In genomic region chr6:132490024-132490423, GRCh38 we compare ENCODE assay signal across 11 cellular contexts. TPM values are rescaled to one million over a fixed set of nuclear protein-coding genes. Genes with fewer than 3 reads are reported as not detected.
A peak's percentile ranks its signal among the peaks of the same experiment; 100 is the strongest.
DNase-seq lines count a peak whose midpoint lies in the region; ATAC-seq, FAIRE-seq and TF ChIP-seq lines count a peak whose summit lies in the region.
"Had no signal": no experiment of that assay in that cellular context is flagged by ENCODE, and none has a peak within 500 bp of the region (broad histone marks: within the 10 kb centered on the region; RNA-seq: fewer than 3 reads in every experiment).

No MANE protein-coding gene starts in this region.

- no peak for FAIRE-seq in HepG2 (lab: Jason Lieb, UNC)

- H3K36me3 ChIP-seq in right lobe of liver (no peaks in the 10 kb centered on the region), HepG2 (replicated peaks in 1 of 2; ENCODE audit: control insufficient read depth in 1 of 2, insufficient read depth in 2 of 2, low read length in 2 of 2) (peaks cover 3 to 10% of the 10 kb centered on the region in 2 experiments; a peak in 4 of 5 replicates)

- TF ChIP-seq POLR2A in right lobe of liver (IDR thresholded peaks at IDR 0.05) (no peak), HepG2 (IDR thresholded peaks at IDR 0.05; ENCODE audit: insufficient read depth in 1 of 2, low read depth in 2 of 2, low read length in 2 of 2) (no peak)

- peaks cover 23% of the 10 kb centered on the region for H3K36me3 Mint-ChIP-seq in activated naive CD8-positive, alpha-beta T cell treated with anti-CD3 and anti-CD28 coated beads for 36 hours

- no peak for TF ChIP-seq CTCF in right lobe of liver (IDR thresholded peaks at IDR 0.05)
- TF ChIP-seq CTCF in HepG2 (CRISPR knock-in tag; IDR thresholded peaks at IDR 0.05) = no peak

- POLR2A ChIA-PET in HepG2 (lab: Yijun Ruan, JAX) = no interaction called here

- H3K4me2 ChIP-seq in HepG2 (ENCODE audit: low read depth, low read length) = no peak overlapping the region

- H3K27me3 Mint-ChIP-seq in activated naive CD8-positive, alpha-beta T cell treated with anti-CD3 and anti-CD28 coated beads for 36 hours = no peaks in the 10 kb centered on the region

- H2AFZ ChIP-seq in HepG2 (ENCODE audit: low read length) = no peak overlapping the region

- no peak overlapping the region for H3K4me3 ChIP-seq in right lobe of liver
- H3K4me3 ChIP-seq in HepG2 (replicated peaks in 1 of 3; ENCODE audit: insufficient read depth in 1 of 3, low read depth in 2 of 3, low read length in 3 of 3) = no peak overlapping the region

- H3K9ac ChIP-seq in HepG2 (ENCODE audit: insufficient read depth, low read depth, low read length) = no peak overlapping the region

- H3K4me1 Mint-ChIP-seq in activated naive CD8-positive, alpha-beta T cell treated with anti-CD3 and anti-CD28 coated beads for 36 hours = peaks cover 18% of the 10 kb centered on the region

- no peak for TF ChIP-seq RAD21 in HepG2 (CRISPR knock-in tag; IDR thresholded peaks at IDR 0.05)

- peaks cover 8% of the 10 kb centered on the region for H3K9me3 Mint-ChIP-seq in activated naive CD8-positive, alpha-beta T cell treated with anti-CD3 and anti-CD28 coated beads for 36 hours
- H3K9me3 Mint-ChIP-seq: nephron had no signal

- H3K4me3 Mint-ChIP-seq in activated naive CD8-positive, alpha-beta T cell treated with anti-CD3 and anti-CD28 coated beads for 36 hours = no peak overlapping the region
- H3K4me3 Mint-ChIP-seq: nephron had no signal

- ATAC-seq in right lobe of liver = peak; percentile 61 to 88 (median 82)
- no peak for ATAC-seq in HepG2

- H3K4me1 ChIP-seq in right lobe of liver (no peaks in the 10 kb centered on the region), HepG2 (ENCODE audit: insufficient read depth, low read length) (no peaks in the 10 kb centered on the region)

- in situ Hi-C loops in HepG2 (cut with HindIII; ENCODE audit: extremely low pct_ligation_motif_present, low pct_unique_long_range_greater_than_20kb) = no loop called here

- WGBS in right lobe of liver (ENCODE audit: insufficient coverage, low coverage, low lambda C conversion rate, missing lambda C conversion rate) = 49% methylated on average over 6 of the region's 6 CpGs
- WGBS in HepG2 (ENCODE audit: low lambda C conversion rate) = 87% methylated on average over 6 of the region's 6 CpGs

- intact Hi-C loops in right lobe of liver (cut with DNase I) = no loop called here
- intact Hi-C loops in HepG2 (cut with micrococcal nuclease; ENCODE audit: unreplicated experiment) = no loop called here

- H3K9me3 ChIP-seq in right lobe of liver (no peaks in the 10 kb centered on the region), HepG2 (ENCODE audit: low read length) (no peaks in the 10 kb centered on the region)

- no TSS peak for BruUV-seq in HepG2 (replicated peaks; lab: Mats Ljungman, UMichigan)

- peaks cover 3% of the 10 kb centered on the region for H3K79me2 ChIP-seq in HepG2 (ENCODE audit: insufficient read depth, low read length)

- H3K27me3 ChIP-seq in right lobe of liver = no peaks in the 10 kb centered on the region
- H3K27me3 ChIP-seq in HepG2 (ENCODE audit: control insufficient read depth in 1 of 2, insufficient read depth in 2 of 2, low read length in 2 of 2) = no peaks in the 10 kb centered on the region

- no peak overlapping the region for H3K27ac Mint-ChIP-seq in activated naive CD8-positive, alpha-beta T cell treated with anti-CD3 and anti-CD28 coated beads for 36 hours
- H3K27ac Mint-ChIP-seq: nephron had no signal

- CTCF ChIA-PET in HepG2 (lab: Yijun Ruan, JAX; ENCODE audit: low intra/inter-chr PET ratio, low total read pairs) = no interaction called here

- no peak for TF ChIP-seq EP300 in HepG2 (IDR thresholded peaks at IDR 0.05; ENCODE audit: low read depth in 2 of 2, low read length in 2 of 2)
- no peak for TF ChIP-seq EP300 in HepG2 (CRISPR knock-in tag; IDR thresholded peaks at IDR 0.05; ENCODE audit: borderline replicate concordance)

- H3K27ac ChIP-seq in right lobe of liver = peak overlapping the region in 2 of 3 donors; percentile 11 to 24
- H3K27ac ChIP-seq in HepG2 (ENCODE audit: extremely low read length, insufficient read depth, low read length) = no peak overlapping the region

- H4K20me1 ChIP-seq in HepG2 (ENCODE audit: insufficient read depth, low read length) = peaks cover 4% of the 10 kb centered on the region; the same call in 1 of the 2 replicates

- DNase-seq in right lobe of liver (no peak), HepG2 (ENCODE audit: low spot score) (no peak), HT1080 (ENCODE audit: low read depth) (peak; percentile 41), hippocampal formation (lab: John Stamatoyannopoulos, UW) (peak; percentile 27 to 28), ureter (ENCODE audit: low spot score) (no peak), OCI-M2 (lab: John Stamatoyannopoulos, UW; ENCODE audit: unreplicated experiment) (no peak), NCI-H446 treated with DMSO at 0.1 percent for 48 hours (lab: John Stamatoyannopoulos, UW) (no peak)
- no peak for DNase-seq in activated naive CD8-positive, alpha-beta T cell treated with anti-CD3 and anti-CD28 coated beads for 36 hours
- DNase-seq: activated CD4-positive, alpha-beta T cell treated with anti-CD3 and anti-CD28 coated beads, Interleukin-2, amount 50 U/mL, for 48 hours; stimulated activated naive CD4-positive, alpha-beta T cell treated with Interleukin-2 at 50 U/mL for 16 hours had no signal

RNA-seq across cellular contexts. Expression of gene STX7, which starts 22.9 kb away (rescaled TPM):
- 10 to 100 TPM; 14.9 to 28.5 (median 17.0) TPM for total RNA-seq in right lobe of liver
- 34.7 and 40.6 TPM in 2 replicates for total RNA-seq in HepG2 (2016; rRNA removed; fragmentation: Illumina TruSeq; extraction: Trizol)
- 9.1 and 12.7 TPM in 2 replicates for total RNA-seq in HepG2 (2016; cell fraction: cytosol; rRNA removed; fragmentation: Illumina TruSeq; extraction: Trizol; ENCODE audit: low read depth)
- total RNA-seq in HepG2 (2016; cell fraction: insoluble cytoplasmic fraction; rRNA removed; fragmentation: Illumina TruSeq; extraction: Trizol) = 32.6 and 44.2 TPM in 2 replicates
- total RNA-seq in HepG2 (2016; cell fraction: membrane; rRNA removed; fragmentation: Illumina TruSeq; extraction: Trizol) = 22.3 and 24.0 TPM in 2 replicates
- total RNA-seq in HepG2 (2016; cell fraction: nucleus; rRNA removed; fragmentation: Illumina TruSeq; extraction: Trizol) = 23.7 and 27.2 TPM in 2 replicates
- 25.1 and 28.0 TPM in 2 replicates for polyA plus RNA-seq in HepG2 (2011; rRNA removed)
- polyA plus RNA-seq in HepG2 (2011; cell fraction: cytosol; rRNA removed) = 12.2 and 15.6 TPM in 2 replicates
- 13.1 and 15.8 TPM in 2 replicates for polyA plus RNA-seq in HepG2 (2011; cell fraction: nucleus; rRNA removed)
- 25.0 and 25.6 TPM in 2 replicates for polyA plus RNA-seq in HepG2 (2012)
- 5.7 and 8.0 TPM in 2 replicates for polyA plus RNA-seq in HepG2 (2016; cell fraction: cytosol; fragmentation: Illumina TruSeq; extraction: Trizol; ENCODE audit: low read depth)
- polyA plus RNA-seq in HepG2 (2016; cell fraction: insoluble cytoplasmic fraction; fragmentation: Illumina TruSeq; extraction: Trizol; ENCODE audit: low read depth) = 38.6 and 40.4 TPM in 2 replicates
- 9.1 and 10.4 TPM in 2 replicates for polyA plus RNA-seq in HepG2 (2016; cell fraction: membrane; fragmentation: Illumina TruSeq; extraction: Trizol; ENCODE audit: low read depth)
- 18.9 and 21.3 TPM in 2 replicates for polyA plus RNA-seq in HepG2 (2016; cell fraction: nucleus; fragmentation: Illumina TruSeq; extraction: Trizol; ENCODE audit: insufficient read depth, low read depth)
- 4.0 and 12.0 TPM in 2 replicates for polyA minus RNA-seq in HepG2 (2011; rRNA and poly(A)+ RNA removed; ENCODE audit: low replicate concordance)
- 22.2 and 23.8 TPM in 2 replicates for polyA minus RNA-seq in HepG2 (2011; cell fraction: cytosol; rRNA and poly(A)+ RNA removed)
- 88.5 and 114 TPM in 2 replicates for polyA minus RNA-seq in HepG2 (2011; cell fraction: nucleus; rRNA and poly(A)+ RNA removed)
- 19.7 and 23.4 TPM in 2 replicates for total RNA-seq in HT1080 (2014; rRNA removed; shearing (Covaris generic))
- polyA plus RNA-seq in HT1080 (2015; cell fraction: cytosol; rRNA removed) = 21.9 and 29.0 TPM in 2 replicates
- 17.2 and 21.5 TPM in 2 replicates for polyA plus RNA-seq in HT1080 (2015; cell fraction: nucleus; rRNA removed)
- total RNA-seq in ureter = 71.6 TPM
- 10 to 100 TPM; 14.8 to 16.3 TPM for total RNA-seq in activated naive CD8-positive, alpha-beta T cell treated with anti-CD3 and anti-CD28 coated beads for 36 hours

RNA-seq across cellular contexts. Expression of gene TAAR9, which starts 48.1 kb away (rescaled TPM):
- not detected for total RNA-seq in right lobe of liver
- not detected in 2 replicates for total RNA-seq in HepG2 (2016; rRNA removed; fragmentation: Illumina TruSeq; extraction: Trizol)
- not detected in 2 replicates for total RNA-seq in HepG2 (2016; cell fraction: cytosol; rRNA removed; fragmentation: Illumina TruSeq; extraction: Trizol; ENCODE audit: low read depth)
- total RNA-seq in HepG2 (2016; cell fraction: insoluble cytoplasmic fraction; rRNA removed; fragmentation: Illumina TruSeq; extraction: Trizol) = not detected in 2 replicates
- total RNA-seq in HepG2 (2016; cell fraction: membrane; rRNA removed; fragmentation: Illumina TruSeq; extraction: Trizol) = not detected in 2 replicates
- not detected in 2 replicates for total RNA-seq in HepG2 (2016; cell fraction: nucleus; rRNA removed; fragmentation: Illumina TruSeq; extraction: Trizol)
- 0.07 TPM in 1 of 2 replicates, not detected in the other for polyA plus RNA-seq in HepG2 (2011; rRNA removed)
- not detected in 2 replicates for polyA plus RNA-seq in HepG2 (2011; cell fraction: cytosol; rRNA removed)
- polyA plus RNA-seq in HepG2 (2011; cell fraction: nucleus; rRNA removed) = 0.14 TPM in 1 of 2 replicates, not detected in the other
- polyA plus RNA-seq in HepG2 (2012) = not detected in 2 replicates
- polyA plus RNA-seq in HepG2 (2016; cell fraction: cytosol; fragmentation: Illumina TruSeq; extraction: Trizol; ENCODE audit: low read depth) = not detected in 2 replicates
- polyA plus RNA-seq in HepG2 (2016; cell fraction: insoluble cytoplasmic fraction; fragmentation: Illumina TruSeq; extraction: Trizol; ENCODE audit: low read depth) = not detected in 2 replicates
- polyA plus RNA-seq in HepG2 (2016; cell fraction: membrane; fragmentation: Illumina TruSeq; extraction: Trizol; ENCODE audit: low read depth) = not detected in 2 replicates
- not detected in 2 replicates for polyA plus RNA-seq in HepG2 (2016; cell fraction: nucleus; fragmentation: Illumina TruSeq; extraction: Trizol; ENCODE audit: insufficient read depth, low read depth)
- polyA minus RNA-seq in HepG2 (2011; rRNA and poly(A)+ RNA removed; ENCODE audit: low replicate concordance) = 0.24 TPM in 1 of 2 replicates, not detected in the other
- not detected in 2 replicates for polyA minus RNA-seq in HepG2 (2011; cell fraction: cytosol; rRNA and poly(A)+ RNA removed)
- polyA minus RNA-seq in HepG2 (2011; cell fraction: nucleus; rRNA and poly(A)+ RNA removed) = not detected in 2 replicates
- not detected in 2 replicates for total RNA-seq in HT1080 (2014; rRNA removed; shearing (Covaris generic))
- not detected in 2 replicates for polyA plus RNA-seq in HT1080 (2015; cell fraction: cytosol; rRNA removed)
- polyA plus RNA-seq in HT1080 (2015; cell fraction: nucleus; rRNA removed) = not detected in 2 replicates
- total RNA-seq in ureter = not detected
- total RNA-seq in activated naive CD8-positive, alpha-beta T cell treated with anti-CD3 and anti-CD28 coated beads for 36 hours = not detected

Comparison
In these comparisons a context has a peak if more than half of its experiments do, and no peak if none do; other contexts are left out.
1. DNase-seq: peak in HT1080 (single experiment) and hippocampal formation (2 of 2); none in right lobe of liver (0 of 3), HepG2 (single experiment), ureter (single experiment), OCI-M2 (single experiment), NCI-H446 treated with DMSO at 0.1 percent for 48 hours (single experiment) and activated naive CD8-positive, alpha-beta T cell treated with anti-CD3 and anti-CD28 coated beads for 36 hours (single experiment).